ENCODE assay signal across 8 cellular contexts in genomic region chr13:41059896-41060722, GRCh38. TPM values are rescaled to one million over a fixed set of nuclear protein-coding genes. Genes with fewer than 3 reads are reported as not detected.
DNase-seq lines count a peak whose midpoint lies in the region; ATAC-seq, FAIRE-seq and TF ChIP-seq lines count a peak whose summit lies in the region.

No MANE protein-coding gene starts in this region.

- FAIRE-seq in frontal cortex (lab: Jason Lieb, UNC) = no peak

- H3K27me3 ChIP-seq in neutrophil = no peaks in the 10 kb centered on the region
- H3K27me3 ChIP-seq in subcutaneous abdominal adipose tissue (ENCODE audit: control insufficient read depth in 5 of 5, insufficient read depth in 4 of 5, low read length in 5 of 5) = no peaks in the 10 kb centered on the region

- peaks cover 2% of the 10 kb centered on the region for H3K36me3 ChIP-seq in neutrophil
- H3K36me3 ChIP-seq in subcutaneous abdominal adipose tissue (ENCODE audit: control insufficient read depth in 5 of 5, insufficient read depth in 5 of 5, low read length in 5 of 5) = no peaks in the 10 kb centered on the region

- H3K27ac ChIP-seq in neutrophil (peak overlapping the region; percentile 94), subcutaneous abdominal adipose tissue (ENCODE audit: low read depth, low read length) (peak overlapping the region; percentile 99)

- peaks cover 39 to 41% of the 10 kb centered on the region in 2 experiments for H3K4me1 ChIP-seq in neutrophil (ENCODE audit: control insufficient read depth in 1 of 2, insufficient read depth in 1 of 2, low read depth in 1 of 2, low read length in 1 of 2)
- peaks cover 2 to 75% (median 56%) of the 10 kb centered on the region in 5 donors for H3K4me1 ChIP-seq in subcutaneous abdominal adipose tissue (ENCODE audit: control insufficient read depth in 5 of 5, insufficient read depth in 5 of 5, low read length in 5 of 5)

- peak; percentile 61 for TF ChIP-seq CTCF in neutrophil (IDR thresholded peaks at IDR 0.05)

- peak overlapping the region; percentile 96 to 100 for H3K4me3 ChIP-seq in neutrophil (ENCODE audit: low read depth in 1 of 2, low read length in 1 of 2)
- peak overlapping the region; percentile 90 to 96 (median 93) for H3K4me3 ChIP-seq in subcutaneous abdominal adipose tissue (ENCODE audit: low read depth in 1 of 5, low read length in 5 of 5)

- DNase-seq in EH (ENCODE audit: low read depth) = peak; percentile 92
- peak; percentile 94 for DNase-seq in LHCN-M2 (ENCODE audit: low read depth)
- DNase-seq in SIG-M5 (lab: John Stamatoyannopoulos, UW) = peak; percentile 43
- DNase-seq in activated gamma-delta T cell treated with anti-CD3 and anti-CD28 coated beads, Interleukin-2, amount 50 U/mL, for 16 hours (ENCODE audit: low read depth) = peak; percentile 65
- DNase-seq in frontal cortex (ENCODE audit: low spot score in 2 of 2) = peak; percentile 71 to 75

- peak overlapping the region; percentile 78 to 99 (median 96) for H3K9ac ChIP-seq in subcutaneous abdominal adipose tissue (ENCODE audit: low read length in 5 of 5)

- H3K9me3 ChIP-seq in neutrophil (no peaks in the 10 kb centered on the region), subcutaneous abdominal adipose tissue (ENCODE audit: control insufficient read depth in 5 of 5, low read length in 5 of 5) (no peaks in the 10 kb centered on the region)

- peak; percentile 38 for ATAC-seq in GM21786 (IDR thresholded peaks at IDR 0.05; ENCODE audit: unreplicated experiment)

RNA-seq across cellular contexts. Expression of gene WBP4, which starts 1.2 kb away (rescaled TPM):
- total RNA-seq in LHCN-M2 (2014; rRNA removed) (9.2 and 11.7 TPM in 2 replicates), frontal cortex (13.9 TPM)
- polyA plus RNA-seq in LHCN-M2 (2012) = 9.1 TPM

RNA-seq across cellular contexts. Expression of gene ELF1, which starts 41.0 kb away (rescaled TPM):
- total RNA-seq in LHCN-M2 (2014; rRNA removed) (24.9 and 34.3 TPM in 2 replicates), frontal cortex (8.2 TPM)
- 12.2 TPM for polyA plus RNA-seq in LHCN-M2 (2012)

Comparison
In these comparisons a context has a peak if more than half of its experiments do, and no peak if none do; other contexts are left out.
1. Peak in every context shown above with its lines: DNase-seq, ATAC-seq, H3K4me3 ChIP-seq and H3K27ac ChIP-seq.
2. DNase-seq: peak in every context shown above with its lines; median percentile 94 in LHCN-M2; 92 in EH; 73 in frontal cortex; 65 in activated gamma-delta T cell treated with anti-CD3 and anti-CD28 coated beads, Interleukin-2, amount 50 U/mL, for 16 hours; 43 in SIG-M5.